Comparison of ENCODE assay signal across 1 cellular context in the genomic region with DNA sequence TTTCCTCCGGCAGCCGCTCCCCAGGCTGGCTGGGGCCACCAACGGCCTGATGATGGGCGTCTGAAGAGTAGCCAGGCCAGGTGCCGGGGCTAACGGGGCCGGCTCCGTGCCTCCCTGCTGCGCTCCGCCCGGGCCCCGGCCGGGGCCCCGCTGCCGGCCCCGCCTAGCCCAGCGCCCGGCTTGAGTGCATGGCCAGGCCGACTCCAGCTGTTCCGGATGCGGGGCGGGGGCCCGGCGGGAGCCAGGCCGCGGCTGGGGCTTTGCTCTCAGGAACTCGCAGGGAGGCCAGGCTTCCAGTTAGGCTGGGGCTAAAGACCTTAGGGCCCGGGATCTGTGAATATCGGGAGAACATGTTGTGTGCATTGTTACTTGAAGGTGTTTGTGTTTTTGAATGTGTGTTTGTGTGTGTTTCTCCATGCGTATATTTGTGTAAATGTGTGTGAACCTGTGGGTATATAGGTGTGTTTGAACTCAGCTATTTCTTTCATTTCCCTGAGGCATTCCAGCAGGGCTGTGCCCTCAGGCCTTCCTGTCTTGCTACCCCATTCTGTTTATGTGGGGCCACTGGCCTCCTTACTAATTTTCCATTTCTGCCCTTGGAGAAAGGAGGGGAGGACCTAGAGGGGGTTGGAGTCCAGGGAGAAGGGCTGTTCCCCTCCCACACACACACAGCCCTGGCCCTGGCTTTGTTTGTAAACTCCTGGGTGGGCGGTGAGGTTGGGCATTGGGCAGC.
TF ChIP-seq lines count a peak whose summit lies in the region.

No MANE protein-coding gene starts in this region.

TF ChIP-seq in HEK293, 187 proteins besides CTCF, POLR2A, EP300 and RAD21 (continued from another document and continues in another):
- TF ChIP-seq, protein P1, sequence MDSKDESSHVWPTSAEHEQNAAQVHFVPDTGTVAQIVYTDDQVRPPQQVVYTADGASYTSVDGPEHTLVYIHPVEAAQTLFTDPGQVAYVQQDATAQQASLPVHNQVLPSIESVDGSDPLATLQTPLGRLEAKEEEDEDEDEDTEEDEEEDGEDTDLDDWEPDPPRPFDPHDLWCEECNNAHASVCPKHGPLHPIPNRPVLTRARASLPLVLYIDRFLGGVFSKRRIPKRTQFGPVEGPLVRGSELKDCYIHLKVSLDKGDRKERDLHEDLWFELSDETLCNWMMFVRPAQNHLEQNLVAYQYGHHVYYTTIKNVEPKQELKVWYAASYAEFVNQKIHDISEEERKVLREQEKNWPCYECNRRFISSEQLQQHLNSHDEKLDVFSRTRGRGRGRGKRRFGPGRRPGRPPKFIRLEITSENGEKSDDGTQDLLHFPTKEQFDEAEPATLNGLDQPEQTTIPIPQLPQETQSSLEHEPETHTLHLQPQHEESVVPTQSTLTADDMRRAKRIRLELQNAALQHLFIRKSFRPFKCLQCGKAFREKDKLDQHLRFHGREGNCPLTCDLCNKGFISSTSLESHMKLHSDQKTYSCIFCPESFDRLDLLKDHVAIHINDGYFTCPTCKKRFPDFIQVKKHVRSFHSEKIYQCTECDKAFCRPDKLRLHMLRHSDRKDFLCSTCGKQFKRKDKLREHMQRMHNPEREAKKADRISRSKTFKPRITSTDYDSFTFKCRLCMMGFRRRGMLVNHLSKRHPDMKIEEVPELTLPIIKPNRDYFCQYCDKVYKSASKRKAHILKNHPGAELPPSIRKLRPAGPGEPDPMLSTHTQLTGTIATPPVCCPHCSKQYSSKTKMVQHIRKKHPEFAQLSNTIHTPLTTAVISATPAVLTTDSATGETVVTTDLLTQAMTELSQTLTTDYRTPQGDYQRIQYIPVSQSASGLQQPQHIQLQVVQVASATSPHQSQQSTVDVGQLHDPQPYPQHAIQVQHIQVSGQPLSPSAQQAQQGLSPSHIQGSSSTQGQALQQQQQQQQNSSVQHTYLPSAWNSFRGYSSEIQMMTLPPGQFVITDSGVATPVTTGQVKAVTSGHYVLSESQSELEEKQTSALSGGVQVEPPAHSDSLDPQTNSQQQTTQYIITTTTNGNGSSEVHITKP (tag by site-specific recombination; IDR thresholded peaks at IDR 0.05), result no peak; the same call in 1 of the 2 replicates
- TF ChIP-seq ZNF768 (tag by site-specific recombination; IDR thresholded peaks at IDR 0.05), result no peak
- TF ChIP-seq SALL2 (tag by site-specific recombination; IDR thresholded peaks at IDR 0.05; ENCODE audit: borderline replicate concordance), result no peak
- no peak for TF ChIP-seq GLI4 (tag by site-specific recombination; IDR thresholded peaks at IDR 0.05)
- TF ChIP-seq ZNF501 (tag by site-specific recombination; IDR thresholded peaks at IDR 0.05), result no peak
- no peak for TF ChIP-seq KLF8 (tag by site-specific recombination; IDR thresholded peaks at IDR 0.05)
- TF ChIP-seq ZXDB (tag by site-specific recombination; IDR thresholded peaks at IDR 0.05), result no peak
- TF ChIP-seq ZEB2 (tag by site-specific recombination; IDR thresholded peaks at IDR 0.05), result no peak
- peak; percentile 33 for TF ChIP-seq ZNF596 (tag by site-specific recombination; IDR thresholded peaks at IDR 0.05)
- TF ChIP-seq ZSCAN30 (tag by site-specific recombination; IDR thresholded peaks at IDR 0.05), result peak; percentile 85
- TF ChIP-seq ZNF335 (tag by site-specific recombination; conservative IDR thresholded peaks at IDR 0.05), result peak; percentile 88
- TF ChIP-seq ZFP69B (tag by site-specific recombination; IDR thresholded peaks at IDR 0.05), result peak; percentile 63; the same call in 1 of the 2 replicates
- TF ChIP-seq SP3 (tag by site-specific recombination; IDR thresholded peaks at IDR 0.05), result peak; percentile 21; the same call in 1 of the 2 replicates
- TF ChIP-seq WT1 (tag by site-specific recombination; IDR thresholded peaks at IDR 0.05), result peak; percentile 63
- no peak for TF ChIP-seq ZNF426 (tag by site-specific recombination; IDR thresholded peaks at IDR 0.05)
- TF ChIP-seq ZBTB8A (tag by site-specific recombination; IDR thresholded peaks at IDR 0.05), result peak; percentile 7; the same call in 1 of the 2 replicates
- TF ChIP-seq ZBTB20 (tag by site-specific recombination; IDR thresholded peaks at IDR 0.05), result peak; percentile 85
- TF ChIP-seq GLI2 (tag by site-specific recombination; IDR thresholded peaks at IDR 0.05; ENCODE audit: borderline replicate concordance, low read depth), result no peak
- no peak for TF ChIP-seq ZNF510 (tag by site-specific recombination; IDR thresholded peaks at IDR 0.05; ENCODE audit: insufficient replicate concordance)
- TF ChIP-seq, protein P2, sequence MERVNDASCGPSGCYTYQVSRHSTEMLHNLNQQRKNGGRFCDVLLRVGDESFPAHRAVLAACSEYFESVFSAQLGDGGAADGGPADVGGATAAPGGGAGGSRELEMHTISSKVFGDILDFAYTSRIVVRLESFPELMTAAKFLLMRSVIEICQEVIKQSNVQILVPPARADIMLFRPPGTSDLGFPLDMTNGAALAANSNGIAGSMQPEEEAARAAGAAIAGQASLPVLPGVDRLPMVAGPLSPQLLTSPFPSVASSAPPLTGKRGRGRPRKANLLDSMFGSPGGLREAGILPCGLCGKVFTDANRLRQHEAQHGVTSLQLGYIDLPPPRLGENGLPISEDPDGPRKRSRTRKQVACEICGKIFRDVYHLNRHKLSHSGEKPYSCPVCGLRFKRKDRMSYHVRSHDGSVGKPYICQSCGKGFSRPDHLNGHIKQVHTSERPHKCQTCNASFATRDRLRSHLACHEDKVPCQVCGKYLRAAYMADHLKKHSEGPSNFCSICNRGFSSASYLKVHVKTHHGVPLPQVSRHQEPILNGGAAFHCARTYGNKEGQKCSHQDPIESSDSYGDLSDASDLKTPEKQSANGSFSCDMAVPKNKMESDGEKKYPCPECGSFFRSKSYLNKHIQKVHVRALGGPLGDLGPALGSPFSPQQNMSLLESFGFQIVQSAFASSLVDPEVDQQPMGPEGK (tag by site-specific recombination; IDR thresholded peaks at IDR 0.05), result no peak
- TF ChIP-seq, protein P3, sequence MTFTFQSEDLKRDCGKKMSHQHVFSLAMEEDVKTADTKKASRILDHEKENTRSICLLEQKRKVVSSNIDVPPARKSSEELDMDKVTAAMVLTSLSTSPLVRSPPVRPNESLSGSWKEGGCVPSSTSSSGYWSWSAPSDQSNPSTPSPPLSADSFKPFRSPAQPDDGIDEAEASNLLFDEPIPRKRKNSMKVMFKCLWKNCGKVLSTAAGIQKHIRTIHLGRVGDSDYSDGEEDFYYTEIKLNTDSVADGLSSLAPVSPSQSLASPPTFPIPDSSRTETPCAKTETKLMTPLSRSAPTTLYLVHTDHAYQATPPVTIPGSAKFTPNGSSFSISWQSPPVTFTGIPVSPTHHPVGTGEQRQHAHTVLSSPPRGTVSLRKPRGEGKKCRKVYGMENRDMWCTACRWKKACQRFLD (tag by site-specific recombination; IDR thresholded peaks at IDR 0.05), result no peak
- TF ChIP-seq, protein P4, sequence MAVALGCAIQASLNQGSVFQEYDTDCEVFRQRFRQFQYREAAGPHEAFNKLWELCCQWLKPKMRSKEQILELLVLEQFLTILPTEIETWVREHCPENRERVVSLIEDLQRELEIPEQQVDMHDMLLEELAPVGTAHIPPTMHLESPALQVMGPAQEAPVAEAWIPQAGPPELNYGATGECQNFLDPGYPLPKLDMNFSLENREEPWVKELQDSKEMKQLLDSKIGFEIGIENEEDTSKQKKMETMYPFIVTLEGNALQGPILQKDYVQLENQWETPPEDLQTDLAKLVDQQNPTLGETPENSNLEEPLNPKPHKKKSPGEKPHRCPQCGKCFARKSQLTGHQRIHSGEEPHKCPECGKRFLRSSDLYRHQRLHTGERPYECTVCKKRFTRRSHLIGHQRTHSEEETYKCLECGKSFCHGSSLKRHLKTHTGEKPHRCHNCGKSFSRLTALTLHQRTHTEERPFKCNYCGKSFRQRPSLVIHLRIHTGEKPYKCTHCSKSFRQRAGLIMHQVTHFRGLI (tag by site-specific recombination; IDR thresholded peaks at IDR 0.05), result no peak
- no peak for TF ChIP-seq ZNF558 (tag by site-specific recombination; IDR thresholded peaks at IDR 0.05)
- no peak for TF ChIP-seq ZNF174 (tag by site-specific recombination; IDR thresholded peaks at IDR 0.05)
- TF ChIP-seq ZNF843 (tag by site-specific recombination; IDR thresholded peaks at IDR 0.05), result no peak
- TF ChIP-seq, protein P5, sequence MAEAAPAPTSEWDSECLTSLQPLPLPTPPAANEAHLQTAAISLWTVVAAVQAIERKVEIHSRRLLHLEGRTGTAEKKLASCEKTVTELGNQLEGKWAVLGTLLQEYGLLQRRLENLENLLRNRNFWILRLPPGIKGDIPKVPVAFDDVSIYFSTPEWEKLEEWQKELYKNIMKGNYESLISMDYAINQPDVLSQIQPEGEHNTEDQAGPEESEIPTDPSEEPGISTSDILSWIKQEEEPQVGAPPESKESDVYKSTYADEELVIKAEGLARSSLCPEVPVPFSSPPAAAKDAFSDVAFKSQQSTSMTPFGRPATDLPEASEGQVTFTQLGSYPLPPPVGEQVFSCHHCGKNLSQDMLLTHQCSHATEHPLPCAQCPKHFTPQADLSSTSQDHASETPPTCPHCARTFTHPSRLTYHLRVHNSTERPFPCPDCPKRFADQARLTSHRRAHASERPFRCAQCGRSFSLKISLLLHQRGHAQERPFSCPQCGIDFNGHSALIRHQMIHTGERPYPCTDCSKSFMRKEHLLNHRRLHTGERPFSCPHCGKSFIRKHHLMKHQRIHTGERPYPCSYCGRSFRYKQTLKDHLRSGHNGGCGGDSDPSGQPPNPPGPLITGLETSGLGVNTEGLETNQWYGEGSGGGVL (tag by site-specific recombination; IDR thresholded peaks at IDR 0.05), result peak; percentile 85
- no peak for TF ChIP-seq ZNF16 (tag by site-specific recombination; IDR thresholded peaks at IDR 0.05; ENCODE audit: low read depth)
- TF ChIP-seq BCL11B (tag by site-specific recombination; IDR thresholded peaks at IDR 0.05; ENCODE audit: low read depth), result no peak
- TF ChIP-seq, protein P6, sequence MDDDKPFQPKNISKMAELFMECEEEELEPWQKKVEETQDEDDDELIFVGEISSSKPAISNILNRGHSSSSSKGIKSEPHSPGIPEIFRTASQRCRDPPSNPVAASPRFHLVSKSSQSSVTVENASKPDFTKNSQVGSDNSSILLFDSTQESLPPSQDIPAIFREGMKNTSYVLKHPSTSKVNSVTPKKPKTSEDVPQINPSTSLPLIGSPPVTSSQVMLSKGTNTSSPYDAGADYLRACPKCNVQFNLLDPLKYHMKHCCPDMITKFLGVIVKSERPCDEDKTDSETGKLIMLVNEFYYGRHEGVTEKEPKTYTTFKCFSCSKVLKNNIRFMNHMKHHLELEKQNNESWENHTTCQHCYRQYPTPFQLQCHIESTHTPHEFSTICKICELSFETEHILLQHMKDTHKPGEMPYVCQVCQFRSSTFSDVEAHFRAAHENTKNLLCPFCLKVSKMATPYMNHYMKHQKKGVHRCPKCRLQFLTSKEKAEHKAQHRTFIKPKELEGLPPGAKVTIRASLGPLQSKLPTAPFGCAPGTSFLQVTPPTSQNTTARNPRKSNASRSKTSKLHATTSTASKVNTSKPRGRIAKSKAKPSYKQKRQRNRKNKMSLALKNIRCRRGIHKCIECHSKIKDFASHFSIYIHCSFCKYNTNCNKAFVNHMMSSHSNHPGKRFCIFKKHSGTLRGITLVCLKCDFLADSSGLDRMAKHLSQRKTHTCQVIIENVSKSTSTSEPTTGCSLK (tag by site-specific recombination; IDR thresholded peaks at IDR 0.05), result no peak
- TF ChIP-seq ZNF514 (tag by site-specific recombination; IDR thresholded peaks at IDR 0.05), result no peak
- TF ChIP-seq ZNF654 (tag by site-specific recombination; IDR thresholded peaks at IDR 0.05; ENCODE audit: low read depth), result no peak
- TF ChIP-seq, protein P7, sequence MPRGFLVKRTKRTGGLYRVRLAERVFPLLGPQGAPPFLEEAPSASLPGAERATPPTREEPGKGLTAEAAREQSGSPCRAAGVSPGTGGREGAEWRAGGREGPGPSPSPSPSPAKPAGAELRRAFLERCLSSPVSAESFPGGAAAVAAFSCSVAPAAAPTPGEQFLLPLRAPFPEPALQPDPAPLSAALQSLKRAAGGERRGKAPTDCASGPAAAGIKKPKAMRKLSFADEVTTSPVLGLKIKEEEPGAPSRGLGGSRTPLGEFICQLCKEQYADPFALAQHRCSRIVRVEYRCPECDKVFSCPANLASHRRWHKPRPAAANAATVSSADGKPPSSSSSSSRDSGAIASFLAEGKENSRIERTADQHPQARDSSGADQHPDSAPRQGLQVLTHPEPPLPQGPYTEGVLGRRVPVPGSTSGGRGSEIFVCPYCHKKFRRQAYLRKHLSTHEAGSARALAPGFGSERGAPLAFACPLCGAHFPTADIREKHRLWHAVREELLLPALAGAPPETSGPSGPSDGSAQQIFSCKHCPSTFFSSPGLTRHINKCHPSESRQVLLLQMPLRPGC (tag by site-specific recombination; IDR thresholded peaks at IDR 0.05), result 0 out of 2 replicates have a peak, but pooled peaks have one; percentile 24
- no peak for TF ChIP-seq ZNF629 (tag by site-specific recombination; IDR thresholded peaks at IDR 0.05)
- no peak for TF ChIP-seq ZNF24 (tag by site-specific recombination; IDR thresholded peaks at IDR 0.05)
- TF ChIP-seq, protein P8, sequence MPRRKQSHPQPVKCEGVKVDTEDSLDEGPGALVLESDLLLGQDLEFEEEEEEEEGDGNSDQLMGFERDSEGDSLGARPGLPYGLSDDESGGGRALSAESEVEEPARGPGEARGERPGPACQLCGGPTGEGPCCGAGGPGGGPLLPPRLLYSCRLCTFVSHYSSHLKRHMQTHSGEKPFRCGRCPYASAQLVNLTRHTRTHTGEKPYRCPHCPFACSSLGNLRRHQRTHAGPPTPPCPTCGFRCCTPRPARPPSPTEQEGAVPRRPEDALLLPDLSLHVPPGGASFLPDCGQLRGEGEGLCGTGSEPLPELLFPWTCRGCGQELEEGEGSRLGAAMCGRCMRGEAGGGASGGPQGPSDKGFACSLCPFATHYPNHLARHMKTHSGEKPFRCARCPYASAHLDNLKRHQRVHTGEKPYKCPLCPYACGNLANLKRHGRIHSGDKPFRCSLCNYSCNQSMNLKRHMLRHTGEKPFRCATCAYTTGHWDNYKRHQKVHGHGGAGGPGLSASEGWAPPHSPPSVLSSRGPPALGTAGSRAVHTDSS (tag by site-specific recombination; IDR thresholded peaks at IDR 0.05), result no peak
- TF ChIP-seq ZNF521 (tag by site-specific recombination; IDR thresholded peaks at IDR 0.05), result no peak
- TF ChIP-seq ZNF571 (tag by site-specific recombination; IDR thresholded peaks at IDR 0.05), result no peak
- TF ChIP-seq ZNF211 (tag by site-specific recombination; IDR thresholded peaks at IDR 0.05; ENCODE audit: low read depth), result no peak
- TF ChIP-seq ZNF37A (tag by site-specific recombination; IDR thresholded peaks at IDR 0.05), result no peak
- TF ChIP-seq, protein P9, sequence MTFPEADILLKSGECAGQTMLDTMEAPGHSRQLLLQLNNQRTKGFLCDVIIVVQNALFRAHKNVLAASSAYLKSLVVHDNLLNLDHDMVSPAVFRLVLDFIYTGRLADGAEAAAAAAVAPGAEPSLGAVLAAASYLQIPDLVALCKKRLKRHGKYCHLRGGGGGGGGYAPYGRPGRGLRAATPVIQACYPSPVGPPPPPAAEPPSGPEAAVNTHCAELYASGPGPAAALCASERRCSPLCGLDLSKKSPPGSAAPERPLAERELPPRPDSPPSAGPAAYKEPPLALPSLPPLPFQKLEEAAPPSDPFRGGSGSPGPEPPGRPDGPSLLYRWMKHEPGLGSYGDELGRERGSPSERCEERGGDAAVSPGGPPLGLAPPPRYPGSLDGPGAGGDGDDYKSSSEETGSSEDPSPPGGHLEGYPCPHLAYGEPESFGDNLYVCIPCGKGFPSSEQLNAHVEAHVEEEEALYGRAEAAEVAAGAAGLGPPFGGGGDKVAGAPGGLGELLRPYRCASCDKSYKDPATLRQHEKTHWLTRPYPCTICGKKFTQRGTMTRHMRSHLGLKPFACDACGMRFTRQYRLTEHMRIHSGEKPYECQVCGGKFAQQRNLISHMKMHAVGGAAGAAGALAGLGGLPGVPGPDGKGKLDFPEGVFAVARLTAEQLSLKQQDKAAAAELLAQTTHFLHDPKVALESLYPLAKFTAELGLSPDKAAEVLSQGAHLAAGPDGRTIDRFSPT (tag by site-specific recombination; IDR thresholded peaks at IDR 0.05), result no peak
- TF ChIP-seq ZNF155 (tag by site-specific recombination; IDR thresholded peaks at IDR 0.05), result no peak
